ENCODE assay signal across 34 cellular contexts in genomic region chr7:78159537-78159936, GRCh38.
"Had no signal": no experiment of that assay in that cellular context is flagged by ENCODE, and none has a peak within 500 bp of the region (broad histone marks: within the 10 kb centered on the region; RNA-seq: fewer than 3 reads in every experiment).

No MANE protein-coding gene starts in this region.

- H3K36me3 ChIP-seq: brain microvascular endothelial cell, MG63 had no signal

- H3K4me3 ChIP-seq: MG63, PC-9 had no signal

- H3K9me3 ChIP-seq: MG63 had no signal

- H3K4me1 Mint-ChIP-seq: activated naive CD8-positive, alpha-beta T cell treated with anti-CD3 and anti-CD28 coated beads for 36 hours; activated T-helper 17 cell treated with anti-CD3 and anti-CD28 coated beads, Interleukin-2, amount 50 U/mL, for 72 hours had no signal

- H3K9me3 Mint-ChIP-seq: activated CD8-positive, alpha-beta T cell treated with anti-CD3 and anti-CD28 coated beads for 36 hours; activated naive CD8-positive, alpha-beta T cell treated with anti-CD3 and anti-CD28 coated beads for 36 hours; activated T-helper 17 cell treated with anti-CD3 and anti-CD28 coated beads, Interleukin-2, amount 50 U/mL, for 72 hours had no signal

- H3K4me3 Mint-ChIP-seq: activated CD8-positive, alpha-beta T cell treated with anti-CD3 and anti-CD28 coated beads for 36 hours; activated naive CD8-positive, alpha-beta T cell treated with anti-CD3 and anti-CD28 coated beads for 36 hours; activated T-cell treated with anti-CD3 and anti-CD28 coated beads, Interleukin-2, amount 50 U/mL, for 72 hours; activated T-helper 17 cell treated with anti-CD3 and anti-CD28 coated beads, Interleukin-2, amount 50 U/mL, for 72 hours had no signal

- H3K27me3 ChIP-seq: brain microvascular endothelial cell, MG63 had no signal

- H3K27ac ChIP-seq: brain microvascular endothelial cell, PC-9, VCaP had no signal

- ATAC-seq: activated CD8-positive, alpha-beta T cell treated with anti-CD3 and anti-CD28 coated beads for 36 hours; activated T-cell treated with anti-CD3 and anti-CD28 coated beads, Interleukin-2, amount 50 U/mL, for 72 hours; activated T-helper 17 cell treated with anti-CD3 and anti-CD28 coated beads, Interleukin-2, amount 50 U/mL, for 72 hours had no signal

- H3K27ac Mint-ChIP-seq: activated CD8-positive, alpha-beta T cell treated with anti-CD3 and anti-CD28 coated beads for 36 hours; activated naive CD8-positive, alpha-beta T cell treated with anti-CD3 and anti-CD28 coated beads for 36 hours; activated T-cell treated with anti-CD3 and anti-CD28 coated beads, Interleukin-2, amount 50 U/mL, for 72 hours; activated T-helper 17 cell treated with anti-CD3 and anti-CD28 coated beads, Interleukin-2, amount 50 U/mL, for 72 hours had no signal

- DNase-seq: activated CD4-positive, alpha-beta T cell treated with anti-CD3 and anti-CD28 coated beads for 1 hour; activated CD4-positive, alpha-beta T cell treated with anti-CD3 and anti-CD28 coated beads for 48 hours; activated CD4-positive, alpha-beta T cell treated with anti-CD3 and anti-CD28 coated beads, Interleukin-2, amount 50 U/mL, for 4 hours; activated CD4-positive, CD25-positive, alpha-beta regulatory T cell; activated CD8-positive, alpha-beta T cell treated with anti-CD3 and anti-CD28 coated beads for 36 hours; activated effector memory CD4-positive, alpha-beta T cell treated with anti-CD3 and anti-CD28 coated beads, Interleukin-2, amount 50 U/mL, for 16 hours; activated naive CD4-positive, alpha-beta T cell; activated naive CD4-positive, alpha-beta T cell treated with anti-CD3 and anti-CD28 coated beads, Interleukin-2, amount 50 U/mL, for 16 hours; activated naive CD8-positive, alpha-beta T cell treated with anti-CD3 and anti-CD28 coated beads for 36 hours; activated T-cell treated with anti-CD3 and anti-CD28 coated beads, Interleukin-2, amount 50 U/mL, for 1 hour; activated T-cell treated with anti-CD3 and anti-CD28 coated beads, Interleukin-2, amount 50 U/mL, for 72 hours; amniotic stem cell; aorta; brain microvascular endothelial cell; central memory CD4-positive, alpha-beta T cell; Kasumi-1; MG63; NCI-H1048; NCI-H1105 treated with DMSO at 0.1 percent for 48 hours; NCI-H1436; NCI-H1694; NCI-H1930; NCI-H2081 treated with DMSO at 0.1 percent for 48 hours; NCI-H510A; NCI-H748 treated with DMSO at 0.1 percent for 48 hours; NK-92 treated with Interleukin-12 subunit alpha and Interleukin-12 subunit beta, amount 100 ng/mL, for 24 hours; PC-9; Right ventricle myocardium superior; SW 1271; T-helper 1 cell; T-helper 2 cell; T-helper 9 cell had no signal
